Comparison of ENCODE assay signal across 19 cellular contexts in the genomic region with DNA sequence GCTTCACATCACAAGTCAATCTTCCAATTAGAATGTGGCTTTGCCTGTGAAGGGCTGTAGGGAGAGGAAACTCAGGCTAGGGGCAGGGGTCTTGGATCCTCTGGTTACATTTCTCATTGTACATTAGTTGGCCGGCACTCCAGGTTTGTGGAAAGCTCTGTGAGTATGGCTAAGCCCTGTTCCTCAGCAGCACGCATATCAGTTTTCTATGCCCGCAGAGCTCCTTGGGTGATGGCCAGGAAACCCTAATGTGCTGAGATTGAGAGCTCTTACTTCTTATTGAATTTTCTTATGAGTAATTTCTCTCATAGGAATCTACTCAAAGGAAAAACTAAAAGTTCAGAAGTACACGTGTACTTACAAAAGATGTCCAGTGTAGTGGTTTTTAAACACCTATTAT. TPM values are rescaled to one million over a fixed set of nuclear protein-coding genes. Genes with fewer than 3 reads are reported as not detected.
DNase-seq lines count a peak whose midpoint lies in the region; ATAC-seq and TF ChIP-seq lines count a peak whose summit lies in the region.
"Had no signal": no experiment of that assay in that cellular context is flagged by ENCODE, and none has a peak within 500 bp of the region (broad histone marks: within the 10 kb centered on the region; RNA-seq: fewer than 3 reads in every experiment).

No MANE protein-coding gene starts in this region.

- 0 out of 3 replicates have a peak, but pooled peaks have one; percentile 19 for ATAC-seq in SK-N-SH treated with all-trans-retinoic acid at 6 μM for 48 hours
- ATAC-seq in stimulated activated effector memory CD8-positive, alpha-beta T cell treated with anti-CD3 and anti-CD28 coated beads, Interleukin-12 subunit alpha, Interleukin-12 subunit beta, amount 100 ng/mL, for 72 hours = no peak

- H3K9me3 ChIP-seq in SK-N-SH = no peaks in the 10 kb centered on the region
- H3K9me3 ChIP-seq: BE2C, Peyer's patch, SJCRH30 had no signal

- no peaks in the 10 kb centered on the region for H3K9me3 Mint-ChIP-seq in stimulated activated effector memory CD8-positive, alpha-beta T cell treated with anti-CD3 and anti-CD28 coated beads, Interleukin-12 subunit alpha, Interleukin-12 subunit beta, amount 100 ng/mL, for 72 hours

- H3K36me3 Mint-ChIP-seq in stimulated activated effector memory CD8-positive, alpha-beta T cell treated with anti-CD3 and anti-CD28 coated beads, Interleukin-12 subunit alpha, Interleukin-12 subunit beta, amount 100 ng/mL, for 72 hours = no peaks in the 10 kb centered on the region
- H3K36me3 Mint-ChIP-seq: CD4-positive, CD25-positive, alpha-beta regulatory T cell had no signal

- no peak overlapping the region for H3K27ac Mint-ChIP-seq in stimulated activated effector memory CD8-positive, alpha-beta T cell treated with anti-CD3 and anti-CD28 coated beads, Interleukin-12 subunit alpha, Interleukin-12 subunit beta, amount 100 ng/mL, for 72 hours
- H3K27ac Mint-ChIP-seq: CD4-positive, CD25-positive, alpha-beta regulatory T cell had no signal

- H3K4me1 Mint-ChIP-seq in stimulated activated effector memory CD8-positive, alpha-beta T cell treated with anti-CD3 and anti-CD28 coated beads, Interleukin-12 subunit alpha, Interleukin-12 subunit beta, amount 100 ng/mL, for 72 hours = no peaks in the 10 kb centered on the region

- H3F3A ChIP-seq in SK-N-SH (replicated peaks; ENCODE audit: insufficient read depth) = no peaks in the 10 kb centered on the region

- H2AFZ ChIP-seq in SK-N-SH (ENCODE audit: low read depth) = no peak overlapping the region

- H3K9me2 ChIP-seq in SK-N-SH = no peaks in the 10 kb centered on the region

- no peak overlapping the region for H3K27ac ChIP-seq in SK-N-SH (ENCODE audit: low read depth in 2 of 2, low read length in 1 of 2)
- peak overlapping the region; percentile 20 for H3K27ac ChIP-seq in temporal lobe (ENCODE audit: low read depth, low read length)
- H3K27ac ChIP-seq: Peyer's patch, SJCRH30 had no signal

- H4K20me1 ChIP-seq in SK-N-SH (ENCODE audit: insufficient read depth) = no peaks in the 10 kb centered on the region

- no peak overlapping the region for H3K4me2 ChIP-seq in SK-N-SH

- H3K4me3 Mint-ChIP-seq in stimulated activated effector memory CD8-positive, alpha-beta T cell treated with anti-CD3 and anti-CD28 coated beads, Interleukin-12 subunit alpha, Interleukin-12 subunit beta, amount 100 ng/mL, for 72 hours = no peak overlapping the region
- H3K4me3 Mint-ChIP-seq: CD4-positive, CD25-positive, alpha-beta regulatory T cell had no signal

- POLR2A ChIA-PET in SK-N-SH (lab: Yijun Ruan, JAX) = no interaction called here

- no peak for TF ChIP-seq EP300 in SK-N-SH (IDR thresholded peaks at IDR 0.05; ENCODE audit: borderline replicate concordance in 1 of 2, low read depth in 1 of 2, low read length in 1 of 2)

- H3K27me3 ChIP-seq in SK-N-SH (ENCODE audit: insufficient read depth) = no peaks in the 10 kb centered on the region
- H3K27me3 ChIP-seq: BE2C, Peyer's patch, SJCRH30 had no signal

- WGBS in SK-N-SH (ENCODE audit: low lambda C conversion rate) = 81% methylated on average over 4 of the region's 4 CpGs

- CTCF ChIA-PET in SK-N-SH (lab: Yijun Ruan, JAX) = no interaction called here

- TF ChIP-seq CTCF in SK-N-SH (IDR thresholded peaks at IDR 0.05) = no peak

- DNase-seq in SK-N-SH (no peak), NCI-H1092 (lab: John Stamatoyannopoulos, UW) (peak; percentile 35), fibroblast of peridontal ligament (ENCODE audit: extremely low read depth) (peak; percentile 38), DMS53 treated with DMSO at 0.1 percent for 48 hours (lab: John Stamatoyannopoulos, UW; ENCODE audit: unreplicated experiment) (no peak)
- no peak for DNase-seq in stimulated activated effector memory CD8-positive, alpha-beta T cell treated with anti-CD3 and anti-CD28 coated beads, Interleukin-12 subunit alpha, Interleukin-12 subunit beta, amount 100 ng/mL, for 72 hours (ENCODE audit: low spot score in 2 of 2)
- DNase-seq: BE2C; CD4-positive, CD25-positive, alpha-beta regulatory T cell; EL; H7; KBM-7; NCI-H1694; NCI-H2081 treated with DMSO at 0.1 percent for 48 hours; NCI-H345; NCI-H524; NCI-H774; Peyer's patch had no signal

- no peak overlapping the region for H3K9ac ChIP-seq in SK-N-SH

- no peak overlapping the region for H3K4me3 ChIP-seq in SK-N-SH (ENCODE audit: low read depth in 2 of 2, low read length in 1 of 2)
- H3K4me3 ChIP-seq: Peyer's patch, SJCRH30 had no signal

- no peaks in the 10 kb centered on the region for H3K36me3 ChIP-seq in SK-N-SH (replicated peaks in 1 of 2; ENCODE audit: control insufficient read depth in 1 of 2, insufficient read depth in 2 of 2, low read length in 1 of 2)
- H3K36me3 ChIP-seq: BE2C, Peyer's patch, SJCRH30 had no signal

- TF ChIP-seq RAD21 in SK-N-SH (IDR thresholded peaks at IDR 0.05; ENCODE audit: low read length) = no peak

- no peaks in the 10 kb centered on the region for H3K79me2 ChIP-seq in SK-N-SH (ENCODE audit: insufficient read depth)

- no peaks in the 10 kb centered on the region for H3K4me1 ChIP-seq in SK-N-SH (ENCODE audit: control insufficient read depth in 1 of 2, insufficient read depth in 2 of 2, low read depth in 1 of 2, low read length in 1 of 2)
- H3K4me1 ChIP-seq: Peyer's patch had no signal

TF ChIP-seq in SK-N-SH treated with all-trans-retinoic acid at 6 μM for 48 hours, 23 proteins besides CTCF, POLR2A, EP300 and RAD21 (continues in another document):
- TF ChIP-seq TSHZ2 (CRISPR knock-in tag; IDR thresholded peaks at IDR 0.05) = no peak

TF ChIP-seq in SK-N-SH, 30 proteins besides CTCF, POLR2A, EP300 and RAD21:
- TF ChIP-seq RCOR1 (IDR thresholded peaks at IDR 0.05; ENCODE audit: low read length) (no peak), EZH2phosphoT487 (IDR thresholded peaks at IDR 0.05; ENCODE audit: borderline replicate concordance, low read depth) (no peak), GATA2 (CRISPR knock-in tag; IDR thresholded peaks at IDR 0.05) (no peak)

RNA-seq across cellular contexts. Expression of gene STMN1, which starts 30.7 kb away (rescaled TPM):
- 72.8 and 143 TPM in 2 replicates for polyA plus RNA-seq in SK-N-SH (2012; rRNA removed)
- 211 and 347 TPM in 2 replicates for polyA plus RNA-seq in SK-N-SH (2012; cell fraction: cytosol; rRNA removed)
- 53.8 and 86.2 TPM in 2 replicates for polyA plus RNA-seq in SK-N-SH (2012; cell fraction: nucleus; rRNA removed)
- 699 TPM for total RNA-seq in temporal lobe

Comparison
In these comparisons a context has a peak if more than half of its experiments do, and no peak if none do; other contexts are left out.
1. DNase-seq: peak in NCI-H1092 (single experiment) and fibroblast of peridontal ligament (single experiment); none in SK-N-SH (single experiment), DMS53 treated with DMSO at 0.1 percent for 48 hours (single experiment) and stimulated activated effector memory CD8-positive, alpha-beta T cell treated with anti-CD3 and anti-CD28 coated beads, Interleukin-12 subunit alpha, Interleukin-12 subunit beta, amount 100 ng/mL, for 72 hours (0 of 2).